Comparison of ENCODE assay signal across 8 cellular contexts in genomic region chr18:3411854-3412268, GRCh38. TPM values are rescaled to one million over a fixed set of nuclear protein-coding genes. Genes with fewer than 3 reads are reported as not detected.
A peak's percentile ranks its signal among the peaks of the same experiment; 100 is the strongest.
DNase-seq lines count a peak whose midpoint lies in the region; ATAC-seq and TF ChIP-seq lines count a peak whose summit lies in the region.

No MANE protein-coding gene starts in this region.

- H3K27ac ChIP-seq in brain microvascular endothelial cell (no peak overlapping the region), lung (ENCODE audit: low read depth in 1 of 2, low read length in 1 of 2) (peak overlapping the region in 1 of 2 donors; percentile 61), transverse colon (peak overlapping the region in 2 of 4 donors; percentile 9 to 19)

- no peaks in the 10 kb centered on the region for H3K4me1 Mint-ChIP-seq in T-helper 2 cell treated with Interferon-gamma antibody and Interleukin-4, amounts not matched to agents 5 μg/mL and 100 μg/mL, for 36 hours (ENCODE audit: low read depth)

- H3K9me3 Mint-ChIP-seq in T-helper 2 cell treated with Interferon-gamma antibody and Interleukin-4, amounts not matched to agents 5 μg/mL and 100 μg/mL, for 36 hours: no peaks in the 10 kb centered on the region

- H3K36me3 Mint-ChIP-seq in T-helper 2 cell treated with Interferon-gamma antibody and Interleukin-4, amounts not matched to agents 5 μg/mL and 100 μg/mL, for 36 hours (ENCODE audit: low read depth): no peaks in the 10 kb centered on the region

- H3K4me3 Mint-ChIP-seq in T-helper 2 cell treated with Interferon-gamma antibody and Interleukin-4, amounts not matched to agents 5 μg/mL and 100 μg/mL, for 36 hours: peak overlapping the region; percentile 38

- no peaks in the 10 kb centered on the region for H3K4me1 ChIP-seq in lung (ENCODE audit: control insufficient read depth in 2 of 2, insufficient read depth in 2 of 2, low read length in 2 of 2)
- H3K4me1 ChIP-seq in transverse colon: peaks cover 0 to 3% (median 0%) of the 10 kb centered on the region in 4 donors

- H3K27me3 ChIP-seq in brain microvascular endothelial cell (replicated peaks) (no peaks in the 10 kb centered on the region), lung (ENCODE audit: control insufficient read depth, insufficient read depth) (no peaks in the 10 kb centered on the region), transverse colon (no peaks in the 10 kb centered on the region)

- peak; percentile 78 for ATAC-seq in lung (ENCODE audit: insufficient read depth, low FRiP score)
- no peak for ATAC-seq in GM19023 (IDR thresholded peaks at IDR 0.05; ENCODE audit: unreplicated experiment)
- no peak for ATAC-seq in GM18498 (IDR thresholded peaks at IDR 0.05; ENCODE audit: unreplicated experiment)
- ATAC-seq in GM18520 (IDR thresholded peaks at IDR 0.05; ENCODE audit: unreplicated experiment): no peak

- no peak for TF ChIP-seq CTCF in brain microvascular endothelial cell (IDR thresholded peaks at IDR 0.05; ENCODE audit: low read depth, low read length, missing control alignments)
- no peak for TF ChIP-seq CTCF in lung (IDR thresholded peaks at IDR 0.05; ENCODE audit: control extremely low read depth, extremely low read depth)
- no peak for TF ChIP-seq CTCF in transverse colon (IDR thresholded peaks at IDR 0.05)

- in situ Hi-C loops in brain microvascular endothelial cell (cut with HindIII; ENCODE audit: low pct_ligation_motif_present, low sequenced_read_pairs) (no loop called here), transverse colon (cut with MboI; ENCODE audit: low pct_ligation_motif_present in 1 of 4, low pct_unique_long_range_greater_than_20kb in 1 of 4, low sequenced_read_pairs in 3 of 4) (no loop called here)

- H3K4me3 ChIP-seq in brain microvascular endothelial cell (ENCODE audit: low read depth, low read length) (peak overlapping the region; percentile 38), lung (peak overlapping the region; percentile 22), transverse colon (peak overlapping the region in 3 of 4 donors; percentile 20 to 46 (median 32))

- no peaks in the 10 kb centered on the region for H3K36me3 ChIP-seq in brain microvascular endothelial cell (replicated peaks)
- H3K36me3 ChIP-seq in lung (ENCODE audit: control insufficient read depth in 2 of 2, insufficient read depth in 2 of 2, low read length in 2 of 2): no peaks in the 10 kb centered on the region
- H3K36me3 ChIP-seq in transverse colon: no peaks in the 10 kb centered on the region

- no peak overlapping the region for H3K27ac Mint-ChIP-seq in T-helper 2 cell treated with Interferon-gamma antibody and Interleukin-4, amounts not matched to agents 5 μg/mL and 100 μg/mL, for 36 hours

- WGBS in lung, 2 donors: 17 to 19% methylated on average over 27 to 28 of the region's 28 CpGs
- 0 to 44% methylated on average over 8 to 28 of the region's 28 CpGs for WGBS in transverse colon (ENCODE audit: low coverage in 1 of 2), 2 donors

- no peak for TF ChIP-seq POLR2A in transverse colon (IDR thresholded peaks at IDR 0.05)

- peak; percentile 8 for DNase-seq in T-helper 2 cell treated with Interferon-gamma antibody and Interleukin-4, amounts not matched to agents 5 μg/mL and 100 μg/mL, for 36 hours (ENCODE audit: low spot score)
- no peak for DNase-seq in brain microvascular endothelial cell
- peak; percentile 45 for DNase-seq in lung (ENCODE audit: low spot score)
- DNase-seq in transverse colon: peak; percentile 49
- no peak for DNase-seq in GF-D8 (lab: John Stamatoyannopoulos, UW)

- TF ChIP-seq EP300 in transverse colon (IDR thresholded peaks at IDR 0.05; ENCODE audit: low read depth): no peak

- intact Hi-C loops in transverse colon (cut with DNase I; ENCODE audit: low total_unique reads): no loop called here

- H3K27me3 Mint-ChIP-seq in T-helper 2 cell treated with Interferon-gamma antibody and Interleukin-4, amounts not matched to agents 5 μg/mL and 100 μg/mL, for 36 hours (ENCODE audit: low read depth): no peaks in the 10 kb centered on the region

- H3K9me3 ChIP-seq in lung (ENCODE audit: control insufficient read depth in 2 of 2, insufficient read depth in 1 of 2, low read length in 1 of 2) (no peaks in the 10 kb centered on the region), transverse colon (no peaks in the 10 kb centered on the region)

RNA-seq across cellular contexts. Expression of gene TGIF1, which starts 38.1 kb away (rescaled TPM):
- total RNA-seq in lung (10 to 100 TPM; 51.6 to 65.3 TPM), transverse colon (100 to 1,000 TPM in 1 of 4 donors, 10 to 100 TPM in 3; 23.2 to 166 (median 53.3) TPM)
- 10 to 100 TPM; 49.1 to 74.5 TPM for polyA plus RNA-seq in lung

Comparison
In these comparisons a context has a peak if more than half of its experiments do, and no peak if none do; other contexts are left out.
1. DNase-seq: peak in T-helper 2 cell treated with Interferon-gamma antibody and Interleukin-4, amounts not matched to agents 5 μg/mL and 100 μg/mL, for 36 hours (single experiment), lung (single experiment) and transverse colon (single experiment); none in brain microvascular endothelial cell (single experiment) and GF-D8 (single experiment).
2. Peak in every context shown above with its lines, with median percentiles within 50 percentile points of each other: H3K4me3 ChIP-seq.